20 cellular contexts compared by ENCODE assay signal in the genomic region with DNA sequence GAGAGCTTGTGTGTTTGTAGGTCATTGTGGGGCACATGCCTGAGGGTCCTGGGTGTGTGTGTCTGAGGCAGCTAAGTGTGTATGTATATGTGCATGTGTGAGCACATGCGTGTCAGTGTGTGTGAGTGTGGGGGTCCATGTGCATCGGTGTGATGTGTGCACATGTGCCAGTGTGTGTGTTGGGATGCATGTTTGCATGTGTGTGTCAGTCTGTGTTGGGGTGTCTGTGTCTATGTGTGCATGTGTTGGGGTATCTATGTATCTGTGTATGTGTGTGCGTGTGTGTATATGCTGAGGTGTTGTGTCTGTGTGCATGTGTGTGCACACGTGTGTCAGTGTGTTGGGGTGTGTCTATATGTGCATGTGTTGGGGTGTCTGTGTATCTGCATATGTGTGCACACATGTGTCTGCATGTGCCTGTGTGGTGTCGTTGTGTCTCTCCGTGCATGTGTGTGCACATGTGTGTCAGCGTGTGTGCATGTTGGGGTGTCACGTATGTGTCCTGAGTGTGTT. TPM values are rescaled to one million over a fixed set of nuclear protein-coding genes. Genes with fewer than 3 reads are reported as not detected.
DNase-seq lines count a peak whose midpoint lies in the region; ATAC-seq, FAIRE-seq and TF ChIP-seq lines count a peak whose summit lies in the region.
"Had no signal": no experiment of that assay in that cellular context is flagged by ENCODE, and none has a peak within 500 bp of the region (broad histone marks: within the 10 kb centered on the region; RNA-seq: fewer than 3 reads in every experiment).

No MANE protein-coding gene starts in this region.

- 67% methylated on average over 3 of the region's 8 CpGs for WGBS in HepG2 (ENCODE audit: low lambda C conversion rate)
- 95% methylated on average over 3 of the region's 8 CpGs for WGBS in right lobe of liver (ENCODE audit: insufficient coverage, low coverage, low lambda C conversion rate, missing lambda C conversion rate)
- WGBS in GM12878 (ENCODE audit: insufficient coverage, insufficient replicate concordance, low lambda C conversion rate, missing lambda C conversion rate): 64% methylated on average over 8 of the region's 8 CpGs
- 88% methylated on average over 8 of the region's 8 CpGs; no CpG with 5 or more reads in 1 of the 2 donors for WGBS in transverse colon (ENCODE audit: low coverage in 1 of 2), 2 donors

- FAIRE-seq in HepG2 (lab: Jason Lieb, UNC) (no peak), GM12878 (lab: Jason Lieb, UNC) (no peak)
- FAIRE-seq: A204.1, GM12892, GM19239 had no signal

- SMC1A ChIA-PET in GM12878 (lab: Charles Lee; ENCODE audit: uncharacterized antibody, unreplicated experiment): no interaction called here

- TF ChIP-seq RAD21 in HepG2 (CRISPR knock-in tag; IDR thresholded peaks at IDR 0.05) (no peak), GM12878 (IDR thresholded peaks at IDR 0.05; ENCODE audit: insufficient read depth, low read depth, low read length) (no peak)

- H3K27me3 ChIP-seq in HepG2 (ENCODE audit: control insufficient read depth in 1 of 2, insufficient read depth in 2 of 2, low read length in 2 of 2): peaks cover 0 to 9% of the 10 kb centered on the region in 2 experiments; a peak in 2 of 5 replicates
- H3K27me3 ChIP-seq in right lobe of liver: no peaks in the 10 kb centered on the region
- no peaks in the 10 kb centered on the region for H3K27me3 ChIP-seq in GM12878 (replicated peaks in 1 of 2; ENCODE audit: control insufficient read depth in 2 of 2, insufficient read depth in 2 of 2, low read length in 1 of 2)
- H3K27me3 ChIP-seq in transverse colon: no peaks in the 10 kb centered on the region

- H3K27me3 Mint-ChIP-seq in naive B cell (no peaks in the 10 kb centered on the region), type B pancreatic cell (no peaks in the 10 kb centered on the region)

- DNase-seq in HepG2 (ENCODE audit: low spot score) (no peak), right lobe of liver (no peak), GM12878 (ENCODE audit: low read depth, low spot score) (no peak), naive B cell (no peak), type B pancreatic cell (ENCODE audit: extremely low spot score, unreplicated experiment) (no peak), inferior parietal cortex (ENCODE audit: extremely low spot score) (no peak), transverse colon (no peak), NCI-H2029 (lab: John Stamatoyannopoulos, UW) (no peak)
- DNase-seq: Calu3, GM23248, HFFc6, MM.1S, NCI-H2029 treated with DMSO at 0.1 percent for 48 hours, NCI-H524 treated with DMSO at 0.1 percent for 48 hours, OCI-M1, RPMI8226 had no signal

- RAD21 ChIA-PET in GM12878 (lab: Charles Lee; ENCODE audit: unreplicated experiment): no interaction called here

- intact Hi-C loops in HepG2 (cut with micrococcal nuclease; ENCODE audit: unreplicated experiment) (no loop called here), right lobe of liver (cut with DNase I) (no loop called here), GM12878 (cut with micrococcal nuclease; ENCODE audit: unreplicated experiment) (no loop called here), transverse colon (cut with DNase I; ENCODE audit: low total_unique reads) (no loop called here)

- H3K27ac Mint-ChIP-seq in naive B cell (peak overlapping the region in 5 of 6 donors; percentile 3 to 86 (median 36)), type B pancreatic cell (peak overlapping the region; percentile 51)
- H3K27ac Mint-ChIP-seq: HFFc6 had no signal

- peaks cover 10 to 15% (median 13%) of the 10 kb centered on the region in 3 donors for H3K4me1 Mint-ChIP-seq in naive B cell
- H3K4me1 Mint-ChIP-seq in type B pancreatic cell (ENCODE audit: unreplicated experiment): peaks cover 7% of the 10 kb centered on the region

- H3K4me1 ChIP-seq in HepG2 (ENCODE audit: insufficient read depth, low read length) (no peaks in the 10 kb centered on the region), right lobe of liver (no peaks in the 10 kb centered on the region), GM12878 (ENCODE audit: control insufficient read depth, insufficient read depth, low read length) (no peaks in the 10 kb centered on the region), transverse colon (peaks cover 8 to 10% (median 9%) of the 10 kb centered on the region in 4 donors)

- H3K9me3 ChIP-seq in HepG2 (ENCODE audit: low read length) (no peaks in the 10 kb centered on the region), right lobe of liver (no peaks in the 10 kb centered on the region), GM12878 (replicated peaks; ENCODE audit: control insufficient read depth, insufficient read depth, low read length) (no peaks in the 10 kb centered on the region), transverse colon (no peaks in the 10 kb centered on the region)

- TF ChIP-seq POLR2A in HepG2 (IDR thresholded peaks at IDR 0.05; ENCODE audit: insufficient read depth in 1 of 2, low read depth in 2 of 2, low read length in 2 of 2) (no peak), right lobe of liver (IDR thresholded peaks at IDR 0.05) (no peak), GM12878 (IDR thresholded peaks at IDR 0.05; ENCODE audit: low read depth, low read length) (no peak), transverse colon (IDR thresholded peaks at IDR 0.05) (no peak)

- H3K79me2 ChIP-seq in HepG2 (ENCODE audit: insufficient read depth, low read length) (no peaks in the 10 kb centered on the region), GM12878 (ENCODE audit: control insufficient read depth, insufficient read depth, low read length) (no peaks in the 10 kb centered on the region)

- H3K9ac ChIP-seq in HepG2 (ENCODE audit: insufficient read depth, low read depth, low read length) (no peak overlapping the region), GM12878 (ENCODE audit: control insufficient read depth, insufficient read depth, low read length) (no peak overlapping the region)
- H3K9ac ChIP-seq: GM23248, KMS-11 had no signal

- TF ChIP-seq EP300 in HepG2 (IDR thresholded peaks at IDR 0.05; ENCODE audit: low read depth in 2 of 2, low read length in 2 of 2) (no peak), HepG2 (CRISPR knock-in tag; IDR thresholded peaks at IDR 0.05; ENCODE audit: borderline replicate concordance) (no peak), GM12878 (IDR thresholded peaks at IDR 0.05; ENCODE audit: borderline replicate concordance in 1 of 2, control insufficient read depth in 1 of 2, low read depth in 2 of 2, low read length in 2 of 2) (no peak), transverse colon (IDR thresholded peaks at IDR 0.05; ENCODE audit: low read depth) (no peak)

- in situ Hi-C loops in HepG2 (cut with HindIII; ENCODE audit: extremely low pct_ligation_motif_present, low pct_unique_long_range_greater_than_20kb) (no loop called here), GM12878 (cut with MboI) (no loop called here), transverse colon (cut with MboI; ENCODE audit: low pct_ligation_motif_present in 1 of 4, low pct_unique_long_range_greater_than_20kb in 1 of 4, low sequenced_read_pairs in 3 of 4) (no loop called here)

- H3K27ac ChIP-seq in HepG2 (ENCODE audit: extremely low read length, insufficient read depth, low read length) (no peak overlapping the region), right lobe of liver (no peak overlapping the region), GM12878 (ENCODE audit: control insufficient read depth, insufficient read depth) (no peak overlapping the region), transverse colon (peak overlapping the region in 1 of 4 donors; percentile 60)
- H3K27ac ChIP-seq: GM23248, KMS-11 had no signal

- POLR2A ChIA-PET in HepG2 (lab: Yijun Ruan, JAX): interaction anchor here (1.1 kb wide), 1 partner anchor 9 kb away, joined by 4 read pairs; no protein-coding TSS in a partner anchor
- POLR2A ChIA-PET in GM12878 (lab: Charles Lee): no interaction called here

- H3K4me3 ChIP-seq in HepG2 (replicated peaks in 1 of 3; ENCODE audit: insufficient read depth in 1 of 3, low read depth in 2 of 3, low read length in 3 of 3) (no peak overlapping the region), right lobe of liver (no peak overlapping the region), GM12878 (no peak overlapping the region), transverse colon (no peak overlapping the region)
- H3K4me3 ChIP-seq: GM23248 had no signal

- ATAC-seq in HepG2: no peak
- no peak for ATAC-seq in right lobe of liver
- no peak for ATAC-seq in GM12878
- no peak for ATAC-seq in naive B cell (ENCODE audit: low read depth in 2 of 2)

- H3K4me3 Mint-ChIP-seq in naive B cell: peak overlapping the region in 3 of 8 donors; percentile 9 to 42 (median 13)
- H3K4me3 Mint-ChIP-seq in type B pancreatic cell: peak overlapping the region; percentile 15
- H3K4me3 Mint-ChIP-seq: HFFc6 had no signal

- H3K36me3 Mint-ChIP-seq in naive B cell: no peaks in the 10 kb centered on the region
- H3K36me3 Mint-ChIP-seq in type B pancreatic cell: no peaks in the 10 kb centered on the region

- H3K4me2 ChIP-seq in HepG2 (ENCODE audit: low read depth, low read length): no peak overlapping the region
- H3K4me2 ChIP-seq in GM12878 (ENCODE audit: control insufficient read depth, insufficient read depth): no peak overlapping the region
- H3K4me2 ChIP-seq: KMS-11 had no signal

- TF ChIP-seq CTCF in HepG2 (CRISPR knock-in tag; IDR thresholded peaks at IDR 0.05) (no peak), right lobe of liver (IDR thresholded peaks at IDR 0.05) (no peak), GM12878 (IDR thresholded peaks at IDR 0.05 in 2 of 3, conservative IDR thresholded peaks at IDR 0.05 in 1 of 3; ENCODE audit: control insufficient read depth in 2 of 3, extremely low read depth in 1 of 3, insufficient read depth in 1 of 3, low read depth in 3 of 3, low read length in 3 of 3) (no peak), type B pancreatic cell (conservative IDR thresholded peaks at IDR 0.05) (no peak), transverse colon (IDR thresholded peaks at IDR 0.05) (no peak)

- H3K36me3 ChIP-seq in HepG2 (replicated peaks in 1 of 2; ENCODE audit: control insufficient read depth in 1 of 2, insufficient read depth in 2 of 2, low read length in 2 of 2) (no peaks in the 10 kb centered on the region), right lobe of liver (no peaks in the 10 kb centered on the region), GM12878 (ENCODE audit: control insufficient read depth in 2 of 2, insufficient read depth in 2 of 2, low read length in 1 of 2) (no peaks in the 10 kb centered on the region), transverse colon (no peaks in the 10 kb centered on the region)

- no peak overlapping the region for H2AFZ ChIP-seq in HepG2 (ENCODE audit: low read length)
- H2AFZ ChIP-seq in GM12878 (ENCODE audit: control insufficient read depth, low read depth, low read length): no peak overlapping the region
- H2AFZ ChIP-seq: GM23248 had no signal

- H3K9me3 Mint-ChIP-seq in naive B cell (no peaks in the 10 kb centered on the region), type B pancreatic cell (no peaks in the 10 kb centered on the region)
- H3K9me3 Mint-ChIP-seq: HFFc6 had no signal

- BruUV-seq in HepG2 (replicated peaks; lab: Mats Ljungman, UMichigan): no TSS peak
- no TSS peak for BruUV-seq in GM12878 (replicated peaks; lab: Mats Ljungman, UMichigan)

- CTCF ChIA-PET in HepG2 (lab: Yijun Ruan, JAX; ENCODE audit: low intra/inter-chr PET ratio, low total read pairs): no interaction called here
- CTCF ChIA-PET in GM12878 (lab: Yijun Ruan, JAX): no interaction called here

- H4K20me1 ChIP-seq in HepG2 (ENCODE audit: insufficient read depth, low read length) (no peaks in the 10 kb centered on the region), GM12878 (ENCODE audit: control insufficient read depth, insufficient read depth) (no peaks in the 10 kb centered on the region)

RNA-seq across cellular contexts. Expression of a gene that starts 33.3 kb away (rescaled TPM):
- 3.5 and 4.7 TPM in 2 replicates for total RNA-seq in HepG2 (2016; rRNA removed; fragmentation: Illumina TruSeq; extraction: Trizol)
- 1.3 and 1.8 TPM in 2 replicates for total RNA-seq in HepG2 (2016; cell fraction: cytosol; rRNA removed; fragmentation: Illumina TruSeq; extraction: Trizol; ENCODE audit: low read depth)
- total RNA-seq in HepG2 (2016; cell fraction: insoluble cytoplasmic fraction; rRNA removed; fragmentation: Illumina TruSeq; extraction: Trizol): 3.2 and 5.1 TPM in 2 replicates
- 3.2 and 3.7 TPM in 2 replicates for total RNA-seq in HepG2 (2016; cell fraction: membrane; rRNA removed; fragmentation: Illumina TruSeq; extraction: Trizol)
- 2.9 and 3.1 TPM in 2 replicates for total RNA-seq in HepG2 (2016; cell fraction: nucleus; rRNA removed; fragmentation: Illumina TruSeq; extraction: Trizol)
- polyA plus RNA-seq in HepG2 (2011; rRNA removed): 2.3 and 3.7 TPM in 2 replicates
- polyA plus RNA-seq in HepG2 (2011; cell fraction: cytosol; rRNA removed): 3.1 and 4.4 TPM in 2 replicates
- polyA plus RNA-seq in HepG2 (2011; cell fraction: nucleus; rRNA removed): 12.7 and 14.5 TPM in 2 replicates
- 2.3 and 4.1 TPM in 2 replicates for polyA plus RNA-seq in HepG2 (2012)
- polyA plus RNA-seq in HepG2 (2016; cell fraction: cytosol; fragmentation: Illumina TruSeq; extraction: Trizol; ENCODE audit: low read depth): 1.2 and 1.3 TPM in 2 replicates
- 2.8 and 3.2 TPM in 2 replicates for polyA plus RNA-seq in HepG2 (2016; cell fraction: insoluble cytoplasmic fraction; fragmentation: Illumina TruSeq; extraction: Trizol; ENCODE audit: low read depth)
- polyA plus RNA-seq in HepG2 (2016; cell fraction: membrane; fragmentation: Illumina TruSeq; extraction: Trizol; ENCODE audit: low read depth): 2.2 and 2.3 TPM in 2 replicates
- 5.4 and 5.6 TPM in 2 replicates for polyA plus RNA-seq in HepG2 (2016; cell fraction: nucleus; fragmentation: Illumina TruSeq; extraction: Trizol; ENCODE audit: insufficient read depth, low read depth)
- 3.9 and 6.3 TPM in 2 replicates for polyA minus RNA-seq in HepG2 (2011; rRNA and poly(A)+ RNA removed; ENCODE audit: low replicate concordance)
- 4.8 and 5.9 TPM in 2 replicates for polyA minus RNA-seq in HepG2 (2011; cell fraction: cytosol; rRNA and poly(A)+ RNA removed)
- polyA minus RNA-seq in HepG2 (2011; cell fraction: nucleus; rRNA and poly(A)+ RNA removed): 2.7 and 3.5 TPM in 2 replicates
- 10 to 100 TPM in 1 of 6 experiments, 1 to 10 TPM in 5; 3.0 to 12.2 (median 5.1) TPM for total RNA-seq in right lobe of liver
- total RNA-seq in GM12878 (2013; cell fraction: nucleolus; rRNA removed): 0.44 and 0.90 TPM in 2 replicates
- 0.38 and 0.56 TPM in 2 replicates for total RNA-seq in GM12878 (2014; rRNA removed)
- 0.04 TPM in 1 of 2 replicates, not detected in the other for total RNA-seq in GM12878 (2014; rRNA removed; fragmentation: Illumina TruSeq; extraction: Trizol)
- total RNA-seq in GM12878 (2021): 0.72 and 0.87 TPM in 2 replicates
- not detected for polyA plus RNA-seq in GM12878 (2011; ENCODE audit: low read depth)
- polyA plus RNA-seq in GM12878 (2011; rRNA removed): not detected in 2 replicates
- polyA plus RNA-seq in GM12878 (2011; cell fraction: cytosol; rRNA removed): 0.03 TPM in 1 of 2 replicates, not detected in the other
- polyA plus RNA-seq in GM12878 (2011; cell fraction: nucleus; rRNA removed): not detected in 2 replicates
- polyA plus RNA-seq in GM12878 (2012): 0.22 and 0.49 TPM in 2 replicates
- polyA plus RNA-seq in GM12878 (2014; fragmentation: Illumina TruSeq; extraction: Trizol): 0.04 TPM in 1 of 2 replicates, not detected in the other
- polyA plus RNA-seq in GM12878 (2014; fragmentation: Nextera tagmentation; extraction: Ambion mirVana): not detected
- 0.30 and 0.59 TPM in 2 replicates for polyA plus RNA-seq in GM12878 (2014; rRNA removed)
- under 1 TPM in 1 of 2 experiments, not detected in 1; 0.14 TPM for polyA plus RNA-seq in GM12878 (2016; fragmentation: Nextera tagmentation; extraction: Ambion mirVana)
- not detected in 2 replicates for polyA minus RNA-seq in GM12878 (2011; rRNA and poly(A)+ RNA removed)
- 0.67 TPM in 1 of 2 replicates, not detected in the other for polyA minus RNA-seq in GM12878 (2011; cell fraction: cytosol; rRNA and poly(A)+ RNA removed)
- polyA minus RNA-seq in GM12878 (2011; cell fraction: nucleus; rRNA and poly(A)+ RNA removed): not detected in 2 replicates
- polyA plus RNA-seq in naive B cell (ENCODE audit: low read depth in 6 of 6): 10 to 100 TPM in 1 of 6 donors, 1 to 10 TPM in 5; 3.3 to 10.3 (median 6.2) TPM
- total RNA-seq in type B pancreatic cell (ENCODE audit: low replicate concordance): 22.6 and 41.4 TPM in 2 replicates
- total RNA-seq in transverse colon: 100 to 1,000 TPM in 1 of 4 donors, 10 to 100 TPM in 3; 45.9 to 129 (median 61.2) TPM
